Comparison of ENCODE assay signal across 1 cellular context in the genomic region with DNA sequence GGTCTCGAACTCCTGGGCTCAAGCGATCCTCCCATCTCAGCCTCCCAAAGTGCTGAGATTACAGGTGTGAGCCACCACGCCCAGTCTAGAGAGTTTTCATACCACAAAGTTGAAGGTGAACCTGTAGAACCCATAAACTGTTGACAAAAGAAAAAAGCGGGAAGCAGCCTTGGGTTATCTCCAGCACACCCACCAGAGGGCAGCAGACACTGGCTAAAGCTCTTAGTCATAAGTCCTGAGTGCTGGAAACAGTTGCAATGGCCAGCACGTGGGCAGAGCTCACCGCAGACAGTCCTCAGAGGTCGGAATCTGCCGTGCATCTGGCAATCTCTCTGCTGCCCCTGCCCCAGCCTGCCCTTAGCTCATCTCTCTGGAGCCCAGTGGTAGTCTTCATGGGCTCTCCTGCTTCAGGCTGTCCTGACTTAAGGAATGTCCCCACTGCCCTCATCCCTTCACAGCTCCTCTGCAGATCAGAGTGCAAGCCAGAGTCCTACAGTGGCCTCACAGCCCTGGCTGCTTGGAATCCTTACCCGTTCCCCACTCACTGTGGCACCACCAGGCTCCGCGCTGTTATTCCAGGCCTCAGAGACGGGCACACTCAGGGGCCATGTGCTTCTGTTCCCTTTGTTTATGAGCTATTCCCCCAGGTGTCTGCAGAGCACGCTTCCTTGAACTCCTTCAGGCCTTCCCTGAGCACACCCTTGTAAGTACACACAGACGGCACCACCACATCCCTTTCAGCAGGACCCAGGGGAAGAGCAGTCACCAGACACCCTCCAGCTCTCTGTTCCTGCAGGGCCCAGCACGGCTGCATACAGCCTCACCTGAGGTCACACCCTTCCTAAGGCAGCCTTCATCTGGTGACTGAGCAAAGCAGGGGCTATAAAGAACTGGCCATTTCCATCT.
A peak's percentile ranks its signal among the peaks of the same experiment; 100 is the strongest.
TF ChIP-seq lines count a peak whose summit lies in the region.

No MANE protein-coding gene starts in this region.

TF ChIP-seq in H1, 55 proteins besides CTCF, POLR2A, EP300 and RAD21:
- TF ChIP-seq ASH2L (IDR thresholded peaks at IDR 0.05; ENCODE audit: low read length) (peak; percentile 36), BACH1 (IDR thresholded peaks at IDR 0.05; ENCODE audit: low read length) (peak; percentile 24; the same call in 1 of the 2 replicates), YY1 (IDR thresholded peaks at IDR 0.05; ENCODE audit: low read depth, low read length) (0 out of 2 replicates have a peak, but pooled peaks have one; percentile 63), GTF2F1 (IDR thresholded peaks at IDR 0.05; ENCODE audit: borderline replicate concordance, low read depth, low read length) (peak; percentile 41; the same call in 1 of the 2 replicates), ZNF274 (IDR thresholded peaks at IDR 0.05; ENCODE audit: borderline replicate concordance, extremely low read depth, low read length) (no peak), SIN3A (conservative IDR thresholded peaks at IDR 0.05 in 1 of 2, IDR thresholded peaks at IDR 0.05 in 1 of 2; ENCODE audit: low read depth in 1 of 2, low read length in 2 of 2) (peak in 1 of 2 experiments; percentile 82; a peak in 2 of 4 replicates), MAFK (IDR thresholded peaks at IDR 0.05; ENCODE audit: low read depth, low read length) (peak; percentile 3; the same call in 1 of the 2 replicates), CTBP2 (IDR thresholded peaks at IDR 0.05; ENCODE audit: borderline replicate concordance, insufficient read depth, insufficient read length, low read length) (no peak), KDM1A (IDR thresholded peaks at IDR 0.05; ENCODE audit: borderline replicate concordance, low read length) (no peak), HDAC2 (IDR thresholded peaks at IDR 0.05; ENCODE audit: borderline replicate concordance in 1 of 2, low read depth in 2 of 2, low read length in 2 of 2) (peak in 1 of 2 experiments; percentile 58; a peak in 1 of 4 replicates), JUND (IDR thresholded peaks at IDR 0.05; ENCODE audit: low read length) (peak; percentile 58; the same call in 1 of the 2 replicates), CHD2 (IDR thresholded peaks at IDR 0.05; ENCODE audit: low read length) (0 out of 2 replicates have a peak, but pooled peaks have one; percentile 24)
- TF ChIP-seq, protein P1, sequence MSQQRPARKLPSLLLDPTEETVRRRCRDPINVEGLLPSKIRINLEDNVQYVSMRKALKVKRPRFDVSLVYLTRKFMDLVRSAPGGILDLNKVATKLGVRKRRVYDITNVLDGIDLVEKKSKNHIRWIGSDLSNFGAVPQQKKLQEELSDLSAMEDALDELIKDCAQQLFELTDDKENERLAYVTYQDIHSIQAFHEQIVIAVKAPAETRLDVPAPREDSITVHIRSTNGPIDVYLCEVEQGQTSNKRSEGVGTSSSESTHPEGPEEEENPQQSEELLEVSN (IDR thresholded peaks at IDR 0.05), result peak; percentile 99
- TF ChIP-seq, protein P2, sequence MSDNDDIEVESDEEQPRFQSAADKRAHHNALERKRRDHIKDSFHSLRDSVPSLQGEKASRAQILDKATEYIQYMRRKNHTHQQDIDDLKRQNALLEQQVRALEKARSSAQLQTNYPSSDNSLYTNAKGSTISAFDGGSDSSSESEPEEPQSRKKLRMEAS (IDR thresholded peaks at IDR 0.05), result peak; percentile 99
- TF ChIP-seq, protein P3, sequence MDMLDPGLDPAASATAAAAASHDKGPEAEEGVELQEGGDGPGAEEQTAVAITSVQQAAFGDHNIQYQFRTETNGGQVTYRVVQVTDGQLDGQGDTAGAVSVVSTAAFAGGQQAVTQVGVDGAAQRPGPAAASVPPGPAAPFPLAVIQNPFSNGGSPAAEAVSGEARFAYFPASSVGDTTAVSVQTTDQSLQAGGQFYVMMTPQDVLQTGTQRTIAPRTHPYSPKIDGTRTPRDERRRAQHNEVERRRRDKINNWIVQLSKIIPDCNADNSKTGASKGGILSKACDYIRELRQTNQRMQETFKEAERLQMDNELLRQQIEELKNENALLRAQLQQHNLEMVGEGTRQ (IDR thresholded peaks at IDR 0.05; ENCODE audit: low read length), result peak; percentile 68
